Comparison of ENCODE assay signal across 8 cellular contexts in the genomic region with DNA sequence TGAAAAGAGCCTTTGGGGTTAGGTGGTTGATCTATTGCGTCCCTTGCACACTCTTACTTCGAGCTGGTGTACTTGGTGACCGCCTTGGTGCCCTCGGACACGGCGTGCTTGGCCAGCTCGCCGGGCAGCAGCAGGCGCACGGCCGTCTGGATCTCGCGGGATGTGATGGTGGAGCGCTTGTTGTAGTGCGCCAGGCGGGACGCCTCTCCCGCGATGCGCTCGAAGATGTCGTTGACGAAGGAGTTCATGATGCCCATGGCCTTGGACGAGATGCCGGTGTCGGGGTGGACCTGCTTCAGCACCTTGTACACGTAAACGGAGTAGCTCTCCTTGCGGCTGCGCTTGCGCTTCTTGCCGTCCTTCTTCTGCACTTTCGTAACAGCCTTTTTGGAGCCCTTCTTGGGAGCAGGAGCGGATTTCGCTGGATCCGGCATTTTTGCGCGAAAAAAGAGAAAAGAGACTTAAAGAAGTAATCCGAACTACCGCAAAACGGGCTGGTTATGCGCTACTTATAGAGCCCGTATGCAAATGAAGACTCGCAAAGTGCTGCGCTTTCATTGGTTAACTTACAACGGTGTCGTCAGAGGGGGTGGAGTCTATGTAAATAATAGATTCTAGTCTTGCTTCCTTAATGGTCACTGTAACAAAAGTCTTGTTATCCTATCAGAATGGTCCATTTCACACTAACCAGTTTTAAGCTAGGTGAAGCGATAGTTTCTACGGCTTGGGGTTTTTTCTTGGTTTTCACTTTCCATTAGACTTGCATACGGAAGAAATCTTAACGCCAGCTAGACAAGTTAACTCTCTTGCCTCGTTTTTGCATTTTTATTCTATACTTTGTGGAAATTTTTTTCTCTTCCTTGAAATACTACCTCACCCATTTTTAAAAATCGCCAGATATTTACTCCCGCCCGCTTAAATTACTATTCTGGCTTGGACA. TPM values are rescaled to one million over a fixed set of nuclear protein-coding genes. Genes with fewer than 3 reads are reported as not detected.
DNase-seq lines count a peak whose midpoint lies in the region; ATAC-seq and TF ChIP-seq lines count a peak whose summit lies in the region.
"Not testable (repeated sequence)": the region's sequence is repeated elsewhere in the genome, so short reads cannot be mapped to it uniquely, and the experiment has no call there.

No MANE protein-coding gene starts in this region.

- peak; percentile 96 for ATAC-seq in gastroesophageal sphincter

- H3K4me1 ChIP-seq in SJCRH30; subcutaneous abdominal adipose tissue (ENCODE audit: control insufficient read depth in 5 of 5, insufficient read depth in 5 of 5, low read length in 5 of 5): not testable (repeated sequence)
- H3K4me1 ChIP-seq in gastroesophageal sphincter = peaks cover 0 to 11% (median 0%) of the 10 kb centered on the region in 3 donors

- not testable (repeated sequence) for TF ChIP-seq CTCF in HFF-Myc (IDR thresholded peaks at IDR 0.05; ENCODE audit: low read depth, low read length, missing control alignments); gastroesophageal sphincter (IDR thresholded peaks at IDR 0.05)

- WGBS in gastroesophageal sphincter (ENCODE audit: low coverage in 1 of 2), 2 donors = 0 to 1% methylated on average over 20 to 22 of the region's 55 CpGs

- H3K27ac ChIP-seq in SJCRH30 (peak overlapping the region; percentile 72), gastroesophageal sphincter (peak overlapping the region; percentile 90 to 100 (median 92))
- not testable (repeated sequence) for H3K27ac ChIP-seq in subcutaneous abdominal adipose tissue (ENCODE audit: low read depth, low read length)

- peak; percentile 88 to 92 for TF ChIP-seq POLR2A in gastroesophageal sphincter (IDR thresholded peaks at IDR 0.05)

- H3K4me3 ChIP-seq in HFF-Myc (replicated peaks; ENCODE audit: low read depth, low read length) = peak overlapping the region; percentile 44
- peak overlapping the region; percentile 76 for H3K4me3 ChIP-seq in SJCRH30
- H3K4me3 ChIP-seq in gastroesophageal sphincter = peak overlapping the region; percentile 58 to 98
- peak overlapping the region; percentile 54 to 69 (median 62) for H3K4me3 ChIP-seq in subcutaneous abdominal adipose tissue (ENCODE audit: low read depth in 1 of 5, low read length in 5 of 5)

- DNase-seq in GDM1 (lab: John Stamatoyannopoulos, UW) = peak; percentile 91
- peak; percentile 89 for DNase-seq in HFF-Myc (ENCODE audit: extremely low read depth, low read depth)
- DNase-seq in MV-4-11 (lab: John Stamatoyannopoulos, UW) = peak; percentile 98
- peak; percentile 83 to 93 for DNase-seq in SJCRH30
- peak; percentile 78 for DNase-seq in activated naive CD4-positive, alpha-beta T cell treated with Interleukin-2 at 50 U/mL for 16 hours
- DNase-seq in non-pigmented ciliary epithelial cell (ENCODE audit: low read depth) = peak; percentile 73

- TF ChIP-seq EP300 in gastroesophageal sphincter (IDR thresholded peaks at IDR 0.05) = not testable (repeated sequence)

- not testable (repeated sequence) for H3K36me3 ChIP-seq in SJCRH30; gastroesophageal sphincter; subcutaneous abdominal adipose tissue (ENCODE audit: control insufficient read depth in 5 of 5, insufficient read depth in 5 of 5, low read length in 5 of 5)

- not testable (repeated sequence) for H3K27me3 ChIP-seq in SJCRH30; gastroesophageal sphincter; subcutaneous abdominal adipose tissue (ENCODE audit: control insufficient read depth in 5 of 5, insufficient read depth in 4 of 5, low read length in 5 of 5)

- H3K9ac ChIP-seq in subcutaneous abdominal adipose tissue (ENCODE audit: low read length in 5 of 5) = not testable (repeated sequence)

- H3K9me3 ChIP-seq in SJCRH30 (replicated peaks); gastroesophageal sphincter; subcutaneous abdominal adipose tissue (ENCODE audit: control insufficient read depth in 5 of 5, low read length in 5 of 5): not testable (repeated sequence)

RNA-seq across cellular contexts. Expression of a gene that starts 29.7 kb away (rescaled TPM):
- not detected in 2 replicates for total RNA-seq in SJCRH30 (2014; rRNA removed; shearing (Covaris generic))
- total RNA-seq in gastroesophageal sphincter = 10 to 100 TPM in 1 of 4 donors, 1 to 10 TPM in 1, under 1 TPM in 1, not detected in 1; 0.39 to 21.4 (median 8.6) TPM
